28 cellular contexts compared by ENCODE assay signal in the genomic region with DNA sequence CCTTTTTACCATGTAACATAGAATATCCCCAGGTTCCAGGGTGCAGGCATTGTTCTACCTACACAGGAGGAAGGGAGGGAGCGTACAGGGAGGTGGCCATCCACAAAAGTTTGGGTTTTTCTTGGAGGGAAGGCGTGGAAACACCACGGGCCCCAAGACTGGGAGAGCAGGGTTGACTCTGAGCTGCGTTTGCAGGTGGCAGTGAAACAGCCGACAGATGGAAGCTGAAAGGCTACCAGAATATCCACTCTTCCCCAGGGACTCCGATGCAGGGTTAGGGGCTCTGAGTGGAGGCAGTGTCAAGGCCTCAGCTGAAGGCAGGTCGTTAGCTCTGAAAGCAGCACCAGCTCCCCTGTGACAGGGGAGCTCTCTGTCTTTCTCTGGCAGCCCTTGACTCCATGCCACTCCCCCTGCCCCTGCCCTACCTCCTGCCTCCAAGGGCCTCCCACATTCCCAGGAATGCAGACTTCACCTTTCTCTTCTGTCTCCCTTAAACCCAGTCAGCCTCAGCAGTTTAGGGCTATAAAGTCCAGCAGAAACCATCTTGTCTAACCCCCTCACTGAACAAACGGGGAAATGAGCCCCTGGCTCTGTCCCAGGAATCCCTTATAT. TPM values are rescaled to one million over a fixed set of nuclear protein-coding genes. Genes with fewer than 3 reads are reported as not detected.
"Had no signal": no experiment of that assay in that cellular context is flagged by ENCODE, and none has a peak within 500 bp of the region (broad histone marks: within the 10 kb centered on the region; RNA-seq: fewer than 3 reads in every experiment).

No MANE protein-coding gene starts in this region.

- DNase-seq: activated B cell treated with CpG ODN at 0.5 μM for 24 hours; activated CD4-positive, alpha-beta T cell treated with anti-CD3 and anti-CD28 coated beads for 4 hours; activated CD4-positive, alpha-beta T cell treated with anti-CD3 and anti-CD28 coated beads, Interleukin-2, amount 50 U/mL, for 48 hours; activated effector memory CD4-positive, alpha-beta T cell treated with anti-CD3 and anti-CD28 coated beads, Interleukin-2, amount 50 U/mL, for 16 hours; activated naive CD4-positive, alpha-beta T cell treated with anti-CD3 and anti-CD28 coated beads, Interleukin-2, amount 50 U/mL, for 16 hours; activated naive CD8-positive, alpha-beta T cell treated with anti-CD3 and anti-CD28 coated beads, Interleukin-2, amount 50 U/mL, for 24 hours; cortex of kidney; immature natural killer cell; left lung; naive thymus-derived CD8-positive, alpha-beta T cell; pancreas; sigmoid colon; stimulated activated CD4-positive, alpha-beta T cell treated with anti-CD3 and anti-CD28 coated beads, Interleukin-15, amount 100 ng/mL, for 24 hours; stomach; T1000; trophoblast cell; uterus had no signal

- H3K9me3 ChIP-seq: left lung, pancreas, sigmoid colon, stomach, suprapubic skin, uterus had no signal

- H3K27ac ChIP-seq: cardiac muscle cell, left lung, pancreas, sigmoid colon, stomach, suprapubic skin, uterus had no signal

- H3K4me2 ChIP-seq: smooth muscle cell had no signal

- H3K4me3 ChIP-seq: cardiac muscle cell, left lung, lung, pancreas, sigmoid colon, smooth muscle cell, stomach, suprapubic skin, uterus had no signal

- H3K36me3 ChIP-seq: cardiac muscle cell, left lung, pancreas, sigmoid colon, stomach, suprapubic skin, uterus had no signal

- ATAC-seq: activated naive CD8-positive, alpha-beta T cell treated with anti-CD3 and anti-CD28 coated beads, Interleukin-2, amount 50 U/mL, for 24 hours; left lung; naive thymus-derived CD8-positive, alpha-beta T cell; pancreas; stimulated activated memory B cell treated with anti-CD40 and anti-IgM and Interleukin-4, amounts not matched to agents 10 μg/mL and 1 μg/mL and 100 μg/mL, for 72 hours had no signal

- H3K27me3 ChIP-seq: cardiac muscle cell, left lung, sigmoid colon, stomach, suprapubic skin, uterus had no signal

- H3K4me1 ChIP-seq: left lung, pancreas, sigmoid colon, stomach, suprapubic skin, uterus had no signal

RNA-seq across cellular contexts. Expression of a gene that starts 14.0 kb away (rescaled TPM):
- total RNA-seq: activated B cell treated with CpG ODN at 0.5 μM for 24 hours; cardiac muscle cell; cerebellum; epithelial cell of proximal tubule; fibroblast of villous mesenchyme; kidney epithelial cell; naive thymus-derived CD8-positive, alpha-beta T cell; renal cortical epithelial cell; sigmoid colon; smooth muscle cell; stomach; suprapubic skin; T-helper 1 cell treated with Interleukin-12 subunit alpha and Interleukin-12 subunit beta and Interleukin-4 antibody, amounts not matched to agents 30 ng/mL and 1 ng/mL, for 36 hours; uterus had no signal
- polyA plus RNA-seq: cardiac muscle cell; immature natural killer cell; naive thymus-derived CD8-positive, alpha-beta T cell; smooth muscle cell had no signal

RNA-seq across cellular contexts. Expression of a gene that starts 38.9 kb away (rescaled TPM):
- total RNA-seq: activated B cell treated with CpG ODN at 0.5 μM for 24 hours; cardiac muscle cell; cerebellum; epithelial cell of proximal tubule; fibroblast of villous mesenchyme; kidney epithelial cell; naive thymus-derived CD8-positive, alpha-beta T cell; renal cortical epithelial cell; sigmoid colon; smooth muscle cell; suprapubic skin; T-helper 1 cell treated with Interleukin-12 subunit alpha and Interleukin-12 subunit beta and Interleukin-4 antibody, amounts not matched to agents 30 ng/mL and 1 ng/mL, for 36 hours had no signal
- polyA plus RNA-seq: naive thymus-derived CD8-positive, alpha-beta T cell; sigmoid colon; smooth muscle cell had no signal
